Comparison of ENCODE assay signal across 21 cellular contexts in the genomic region with DNA sequence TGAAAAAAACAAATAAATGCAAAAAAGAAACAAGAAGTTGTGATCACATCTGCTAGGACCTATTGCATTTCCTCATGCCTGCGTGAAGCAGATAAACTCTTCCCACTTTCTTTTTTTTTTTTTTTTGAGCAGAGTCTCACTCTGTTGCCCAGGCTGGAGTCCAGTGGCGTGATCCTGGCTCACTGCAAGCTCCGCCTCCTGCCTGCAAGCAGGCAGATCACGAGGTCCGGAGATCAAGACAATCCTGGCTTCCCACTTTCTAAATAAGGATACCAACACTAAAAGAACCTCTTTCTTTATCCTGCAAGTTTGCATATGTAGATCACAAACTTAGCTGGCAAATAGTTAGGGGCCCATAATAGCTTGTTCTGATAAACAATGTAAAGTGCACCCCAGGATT.
DNase-seq lines count a peak whose midpoint lies in the region; TF ChIP-seq lines count a peak whose summit lies in the region.
"Had no signal": no experiment of that assay in that cellular context is flagged by ENCODE, and none has a peak within 500 bp of the region (broad histone marks: within the 10 kb centered on the region; RNA-seq: fewer than 3 reads in every experiment).

No MANE protein-coding gene starts in this region.

- no peak overlapping the region for H2AK5ac ChIP-seq in mesendoderm (ENCODE audit: low read length)

- no peaks in the 10 kb centered on the region for H3K79me2 ChIP-seq in mesendoderm (ENCODE audit: control insufficient read depth, insufficient read depth, low read length)

- no peak overlapping the region for H4K5ac ChIP-seq in mesendoderm (ENCODE audit: low read length)

- no peak overlapping the region for H3K4me2 ChIP-seq in mesendoderm (ENCODE audit: low read length)
- H3K4me2 ChIP-seq: A549, PC-9 had no signal

- no peak overlapping the region for H2BK5ac ChIP-seq in mesendoderm (ENCODE audit: low read length)

- no peak overlapping the region for H4K8ac ChIP-seq in mesendoderm (ENCODE audit: low read depth, low read length)

- H3K18ac ChIP-seq in mesendoderm (ENCODE audit: low read length) = no peak overlapping the region

- H3K27me3 ChIP-seq in BE2C (no peaks in the 10 kb centered on the region), mesendoderm (ENCODE audit: insufficient read depth, low read length, poor library complexity) (no peaks in the 10 kb centered on the region)
- H3K27me3 ChIP-seq: MG63, SJCRH30 had no signal

- H3K4me1 ChIP-seq in BE2C (peaks cover 38% of the 10 kb centered on the region), mesendoderm (ENCODE audit: control insufficient read depth, low read depth, low read length) (no peaks in the 10 kb centered on the region)
- H3K4me1 ChIP-seq: A549, Caco-2, SJCRH30 had no signal

- no peak overlapping the region for H3K4ac ChIP-seq in mesendoderm (ENCODE audit: low read depth, low read length)

- no peaks in the 10 kb centered on the region for H3K79me1 ChIP-seq in mesendoderm (ENCODE audit: low read length)

- H3K4me3 ChIP-seq in BE2C (ENCODE audit: low read depth, low read length) (no peak overlapping the region), foreskin fibroblast (ENCODE audit: low read depth in 1 of 2, low read length in 2 of 2) (no peak overlapping the region), mesendoderm (ENCODE audit: low read length) (no peak overlapping the region)
- H3K4me3 ChIP-seq: A549, MG63, PC-9, SJCRH30 had no signal

- in situ Hi-C loops in G401 (cut with HindIII; ENCODE audit: low sequenced_read_pairs) (no loop called here), SK-MEL-5 (cut with HindIII; ENCODE audit: low pct_unique_long_range_greater_than_20kb, low sequenced_read_pairs) (no loop called here)

- no peak overlapping the region for H3K56ac ChIP-seq in mesendoderm (ENCODE audit: low read length)

- TF ChIP-seq CTCF in BE2C (IDR thresholded peaks at IDR 0.05; ENCODE audit: low read depth, low read length) (no peak), foreskin fibroblast (IDR thresholded peaks at IDR 0.05; ENCODE audit: low read depth, low read length) (no peak)

- H3K9ac ChIP-seq in mesendoderm (ENCODE audit: low read length) = no peak overlapping the region

- WGBS in mesendoderm (ENCODE audit: extremely low coverage, insufficient coverage, low lambda C conversion rate) = no CpG with 5 or more reads among the region's 5 CpGs

- H2BK15ac ChIP-seq in mesendoderm (replicated peaks; ENCODE audit: low read depth) = no peak overlapping the region

- DNase-seq in BE2C (peak; percentile 18), G401 (ENCODE audit: low spot score) (peak; percentile 32), SK-MEL-5 (ENCODE audit: low read depth, low spot score) (peak; percentile 6), medulla oblongata (ENCODE audit: extremely low spot score) (peak; percentile 12), NCI-H1105 (lab: John Stamatoyannopoulos, UW) (no peak), foreskin fibroblast (no peak), mesendoderm (no peak)
- DNase-seq in stimulated activated naive CD4-positive, alpha-beta T cell (lab: John Stamatoyannopoulos, UW) = no peak
- DNase-seq: AML-193; Caco-2; CD8-positive, alpha-beta T cell; DMS79; KBM-7; MG63; NCI-H1694; NCI-H524; NCI-H774; PC-9; SJCRH30; T-cell had no signal

- no peaks in the 10 kb centered on the region for H3K9me3 ChIP-seq in BE2C
- H3K9me3 ChIP-seq: A549, Caco-2, MG63, SJCRH30 had no signal

- H3K27ac ChIP-seq in mesendoderm (ENCODE audit: low read depth, low read length) = no peak overlapping the region
- H3K27ac ChIP-seq: A549, PC-9, SJCRH30 had no signal

- no peak overlapping the region for H2BK120ac ChIP-seq in mesendoderm (ENCODE audit: low read depth, low read length)

- H3K23ac ChIP-seq in mesendoderm (ENCODE audit: low read length) = no peak overlapping the region

- H3K36me3 ChIP-seq in BE2C (peaks cover 45% of the 10 kb centered on the region), mesendoderm (ENCODE audit: control insufficient read depth, insufficient read depth, low read length) (no peaks in the 10 kb centered on the region)
- H3K36me3 ChIP-seq: MG63, SJCRH30 had no signal

Comparison
In these comparisons a context has a peak if more than half of its experiments do, and no peak if none do; other contexts are left out.
1. DNase-seq: peak in BE2C (single experiment), G401 (single experiment), SK-MEL-5 (single experiment) and medulla oblongata (single experiment); none in NCI-H1105 (single experiment), stimulated activated naive CD4-positive, alpha-beta T cell (0 of 6), foreskin fibroblast (0 of 2) and mesendoderm (single experiment).